In the genomic region with DNA sequence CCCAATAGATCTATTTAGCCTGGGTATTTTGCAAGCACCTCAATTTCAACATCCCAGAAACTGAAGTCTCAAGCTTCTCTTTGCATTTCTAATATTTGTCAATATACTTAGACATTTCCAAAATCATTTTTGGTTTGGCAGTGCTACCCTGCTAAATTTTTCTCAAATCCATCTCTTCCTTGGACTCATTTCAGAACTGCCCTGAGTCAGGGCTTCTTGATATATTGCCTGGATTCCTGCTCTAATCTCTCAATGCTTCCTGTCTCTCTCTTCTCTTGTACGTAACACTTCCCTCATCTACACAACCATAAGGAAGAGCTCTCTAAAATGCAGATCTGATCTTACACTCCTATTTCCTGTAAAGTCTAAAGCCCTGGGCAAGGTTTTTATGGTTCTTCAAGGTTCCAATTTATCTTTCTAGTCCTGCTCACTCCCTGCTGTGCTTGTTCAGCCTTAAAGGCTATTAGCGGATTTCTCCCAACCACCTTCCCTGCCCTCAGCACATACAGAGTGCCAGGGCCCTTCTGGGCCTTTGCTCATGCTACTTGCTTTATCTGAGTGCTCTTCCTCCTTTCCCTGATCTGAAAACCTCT, we compare ENCODE assay signal across 1 cellular context.
TF ChIP-seq lines count a peak whose summit lies in the region.

No MANE protein-coding gene starts in this region.

TF ChIP-seq in K562, 482 proteins besides CTCF, POLR2A, EP300 and RAD21 (continues in another document):
- 0 out of 2 replicates have a peak, but pooled peaks have one; percentile 15 for TF ChIP-seq ZBTB17 (CRISPR knock-in tag; IDR thresholded peaks at IDR 0.05)
- peak; percentile 62 for TF ChIP-seq SMAD4 (CRISPR knock-in tag; conservative IDR thresholded peaks at IDR 0.05)
- TF ChIP-seq ARID1B (IDR thresholded peaks at IDR 0.05) = peak; percentile 89
- TF ChIP-seq, protein P1, sequence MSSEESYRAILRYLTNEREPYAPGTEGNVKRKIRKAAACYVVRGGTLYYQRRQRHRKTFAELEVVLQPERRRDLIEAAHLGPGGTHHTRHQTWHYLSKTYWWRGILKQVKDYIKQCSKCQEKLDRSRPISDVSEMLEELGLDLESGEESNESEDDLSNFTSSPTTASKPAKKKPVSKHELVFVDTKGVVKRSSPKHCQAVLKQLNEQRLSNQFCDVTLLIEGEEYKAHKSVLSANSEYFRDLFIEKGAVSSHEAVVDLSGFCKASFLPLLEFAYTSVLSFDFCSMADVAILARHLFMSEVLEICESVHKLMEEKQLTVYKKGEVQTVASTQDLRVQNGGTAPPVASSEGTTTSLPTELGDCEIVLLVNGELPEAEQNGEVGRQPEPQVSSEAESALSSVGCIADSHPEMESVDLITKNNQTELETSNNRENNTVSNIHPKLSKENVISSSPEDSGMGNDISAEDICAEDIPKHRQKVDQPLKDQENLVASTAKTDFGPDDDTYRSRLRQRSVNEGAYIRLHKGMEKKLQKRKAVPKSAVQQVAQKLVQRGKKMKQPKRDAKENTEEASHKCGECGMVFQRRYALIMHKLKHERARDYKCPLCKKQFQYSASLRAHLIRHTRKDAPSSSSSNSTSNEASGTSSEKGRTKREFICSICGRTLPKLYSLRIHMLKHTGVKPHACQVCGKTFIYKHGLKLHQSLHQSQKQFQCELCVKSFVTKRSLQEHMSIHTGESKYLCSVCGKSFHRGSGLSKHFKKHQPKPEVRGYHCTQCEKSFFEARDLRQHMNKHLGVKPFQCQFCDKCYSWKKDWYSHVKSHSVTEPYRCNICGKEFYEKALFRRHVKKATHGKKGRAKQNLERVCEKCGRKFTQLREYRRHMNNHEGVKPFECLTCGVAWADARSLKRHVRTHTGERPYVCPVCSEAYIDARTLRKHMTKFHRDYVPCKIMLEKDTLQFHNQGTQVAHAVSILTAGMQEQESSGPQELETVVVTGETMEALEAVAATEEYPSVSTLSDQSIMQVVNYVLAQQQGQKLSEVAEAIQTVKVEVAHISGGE (CRISPR knock-in tag; IDR thresholded peaks at IDR 0.05) = no peak; a peak in 1 of 6 replicates
- peak; percentile 81 for TF ChIP-seq PKNOX1 (IDR thresholded peaks at IDR 0.05)
- TF ChIP-seq ATF1 (CRISPR knock-in tag; IDR thresholded peaks at IDR 0.05) = no peak
- TF ChIP-seq ATF1 (tag; IDR thresholded peaks at IDR 0.05) = peak; percentile 62
- 0 out of 2 replicates have a peak, but pooled peaks have one; percentile 24 for TF ChIP-seq ZBTB12 (CRISPR knock-in tag; IDR thresholded peaks at IDR 0.05)
- TF ChIP-seq ZBTB8A (IDR thresholded peaks at IDR 0.05; ENCODE audit: partially characterized antibody) = no peak
- TF ChIP-seq ELF1 (tag; IDR thresholded peaks at IDR 0.05) = peak; percentile 57
- 0 out of 2 replicates have a peak, but pooled peaks have one; percentile 51 for TF ChIP-seq SMAD3 (CRISPR knock-in tag; conservative IDR thresholded peaks at IDR 0.05)
- 0 out of 2 replicates have a peak, but pooled peaks have one; percentile 73 for TF ChIP-seq ZNF584 (CRISPR knock-in tag; IDR thresholded peaks at IDR 0.05; ENCODE audit: low read depth)
- TF ChIP-seq NCOR1 (IDR thresholded peaks at IDR 0.05) = peak; percentile 72
- TF ChIP-seq JUND (IDR thresholded peaks at IDR 0.05; ENCODE audit: borderline replicate concordance, low read depth, low read length) = peak; percentile 23; the same call in 1 of the 2 replicates
- no peak; the same call in 2 of the 3 replicates for TF ChIP-seq JUND (tag; IDR thresholded peaks at IDR 0.05; ENCODE audit: borderline replicate concordance, low read depth, low read length)
- TF ChIP-seq OTX1 (CRISPR knock-in tag; IDR thresholded peaks at IDR 0.05) = 0 out of 2 replicates have a peak, but pooled peaks have one; percentile 22
- no peak for TF ChIP-seq ZNF436 (CRISPR knock-in tag; IDR thresholded peaks at IDR 0.05)
- TF ChIP-seq NBN (IDR thresholded peaks at IDR 0.05; ENCODE audit: low read depth) = 0 out of 2 replicates have a peak, but pooled peaks have one; percentile 72
- 0 out of 2 replicates have a peak, but pooled peaks have one; percentile 16 for TF ChIP-seq GATAD2B (IDR thresholded peaks at IDR 0.05; ENCODE audit: borderline replicate concordance)
- TF ChIP-seq KLF6 (CRISPR knock-in tag; IDR thresholded peaks at IDR 0.05; ENCODE audit: borderline replicate concordance) = 0 out of 2 replicates have a peak, but pooled peaks have one; percentile 57
- peak; percentile 94 for TF ChIP-seq ZNF41 (CRISPR knock-in tag; conservative IDR thresholded peaks at IDR 0.05)
- peak; percentile 28 to 62; a peak in 1 of 4 replicates for TF ChIP-seq ARNT (IDR thresholded peaks at IDR 0.05)
- TF ChIP-seq SOX6 (IDR thresholded peaks at IDR 0.05) = 0 out of 2 replicates have a peak, but pooled peaks have one; percentile 29
- TF ChIP-seq, protein P2, sequence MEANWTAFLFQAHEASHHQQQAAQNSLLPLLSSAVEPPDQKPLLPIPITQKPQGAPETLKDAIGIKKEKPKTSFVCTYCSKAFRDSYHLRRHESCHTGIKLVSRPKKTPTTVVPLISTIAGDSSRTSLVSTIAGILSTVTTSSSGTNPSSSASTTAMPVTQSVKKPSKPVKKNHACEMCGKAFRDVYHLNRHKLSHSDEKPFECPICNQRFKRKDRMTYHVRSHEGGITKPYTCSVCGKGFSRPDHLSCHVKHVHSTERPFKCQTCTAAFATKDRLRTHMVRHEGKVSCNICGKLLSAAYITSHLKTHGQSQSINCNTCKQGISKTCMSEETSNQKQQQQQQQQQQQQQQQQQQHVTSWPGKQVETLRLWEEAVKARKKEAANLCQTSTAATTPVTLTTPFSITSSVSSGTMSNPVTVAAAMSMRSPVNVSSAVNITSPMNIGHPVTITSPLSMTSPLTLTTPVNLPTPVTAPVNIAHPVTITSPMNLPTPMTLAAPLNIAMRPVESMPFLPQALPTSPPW (CRISPR knock-in tag; IDR thresholded peaks at IDR 0.05) = peak; percentile 41
- TF ChIP-seq EHMT2 (IDR thresholded peaks at IDR 0.05) = peak; percentile 78
- TF ChIP-seq ZNF766 (CRISPR knock-in tag; conservative IDR thresholded peaks at IDR 0.05) = peak; percentile 29; the same call in 1 of the 2 replicates
- peak; percentile 12; the same call in 1 of the 2 replicates for TF ChIP-seq MTA2 (IDR thresholded peaks at IDR 0.05; ENCODE audit: low read depth)
- TF ChIP-seq, protein P3, sequence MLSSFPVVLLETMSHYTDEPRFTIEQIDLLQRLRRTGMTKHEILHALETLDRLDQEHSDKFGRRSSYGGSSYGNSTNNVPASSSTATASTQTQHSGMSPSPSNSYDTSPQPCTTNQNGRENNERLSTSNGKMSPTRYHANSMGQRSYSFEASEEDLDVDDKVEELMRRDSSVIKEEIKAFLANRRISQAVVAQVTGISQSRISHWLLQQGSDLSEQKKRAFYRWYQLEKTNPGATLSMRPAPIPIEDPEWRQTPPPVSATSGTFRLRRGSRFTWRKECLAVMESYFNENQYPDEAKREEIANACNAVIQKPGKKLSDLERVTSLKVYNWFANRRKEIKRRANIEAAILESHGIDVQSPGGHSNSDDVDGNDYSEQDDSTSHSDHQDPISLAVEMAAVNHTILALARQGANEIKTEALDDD (IDR thresholded peaks at IDR 0.05) = peak; percentile 71
- TF ChIP-seq, protein P4, sequence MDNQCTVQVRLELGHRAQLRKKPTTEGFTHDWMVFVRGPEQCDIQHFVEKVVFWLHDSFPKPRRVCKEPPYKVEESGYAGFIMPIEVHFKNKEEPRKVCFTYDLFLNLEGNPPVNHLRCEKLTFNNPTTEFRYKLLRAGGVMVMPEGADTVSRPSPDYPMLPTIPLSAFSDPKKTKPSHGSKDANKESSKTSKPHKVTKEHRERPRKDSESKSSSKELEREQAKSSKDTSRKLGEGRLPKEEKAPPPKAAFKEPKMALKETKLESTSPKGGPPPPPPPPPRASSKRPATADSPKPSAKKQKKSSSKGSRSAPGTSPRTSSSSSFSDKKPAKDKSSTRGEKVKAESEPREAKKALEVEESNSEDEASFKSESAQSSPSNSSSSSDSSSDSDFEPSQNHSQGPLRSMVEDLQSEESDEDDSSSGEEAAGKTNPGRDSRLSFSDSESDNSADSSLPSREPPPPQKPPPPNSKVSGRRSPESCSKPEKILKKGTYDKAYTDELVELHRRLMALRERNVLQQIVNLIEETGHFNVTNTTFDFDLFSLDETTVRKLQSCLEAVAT (IDR thresholded peaks at IDR 0.05) = 0 out of 4 replicates have a peak, but pooled peaks of 1 of the 2 experiments have one; percentile 33
- no peak for TF ChIP-seq SMARCA5 (IDR thresholded peaks at IDR 0.05)
- TF ChIP-seq ZNF232 (CRISPR knock-in tag; IDR thresholded peaks at IDR 0.05) = no peak
- peak; percentile 80 for TF ChIP-seq CREM (IDR thresholded peaks at IDR 0.05; ENCODE audit: low read depth)
- TF ChIP-seq, protein P5, sequence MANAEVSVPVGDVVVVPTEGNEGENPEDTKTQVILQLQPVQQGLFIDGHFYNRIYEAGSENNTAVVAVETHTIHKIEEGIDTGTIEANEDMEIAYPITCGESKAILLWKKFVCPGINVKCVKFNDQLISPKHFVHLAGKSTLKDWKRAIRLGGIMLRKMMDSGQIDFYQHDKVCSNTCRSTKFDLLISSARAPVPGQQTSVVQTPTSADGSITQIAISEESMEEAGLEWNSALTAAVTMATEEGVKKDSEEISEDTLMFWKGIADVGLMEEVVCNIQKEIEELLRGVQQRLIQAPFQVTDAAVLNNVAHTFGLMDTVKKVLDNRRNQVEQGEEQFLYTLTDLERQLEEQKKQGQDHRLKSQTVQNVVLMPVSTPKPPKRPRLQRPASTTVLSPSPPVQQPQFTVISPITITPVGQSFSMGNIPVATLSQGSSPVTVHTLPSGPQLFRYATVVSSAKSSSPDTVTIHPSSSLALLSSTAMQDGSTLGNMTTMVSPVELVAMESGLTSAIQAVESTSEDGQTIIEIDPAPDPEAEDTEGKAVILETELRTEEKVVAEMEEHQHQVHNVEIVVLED (CRISPR knock-in tag; IDR thresholded peaks at IDR 0.05) = 0 out of 2 replicates have a peak, but pooled peaks have one; percentile 16
- peak; percentile 61 to 68; a peak in 2 of 4 replicates for TF ChIP-seq KDM1A (IDR thresholded peaks at IDR 0.05)
- TF ChIP-seq CREB1 (IDR thresholded peaks at IDR 0.05) = peak; percentile 17; the same call in 1 of the 2 replicates
- TF ChIP-seq CREB1 (CRISPR knock-in tag; IDR thresholded peaks at IDR 0.05) = no peak
- TF ChIP-seq, protein P6, sequence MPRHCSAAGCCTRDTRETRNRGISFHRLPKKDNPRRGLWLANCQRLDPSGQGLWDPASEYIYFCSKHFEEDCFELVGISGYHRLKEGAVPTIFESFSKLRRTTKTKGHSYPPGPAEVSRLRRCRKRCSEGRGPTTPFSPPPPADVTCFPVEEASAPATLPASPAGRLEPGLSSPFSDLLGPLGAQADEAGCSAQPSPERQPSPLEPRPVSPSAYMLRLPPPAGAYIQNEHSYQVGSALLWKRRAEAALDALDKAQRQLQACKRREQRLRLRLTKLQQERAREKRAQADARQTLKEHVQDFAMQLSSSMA (CRISPR knock-in tag; IDR thresholded peaks at IDR 0.05) = no peak
- TF ChIP-seq ZNF589 (CRISPR knock-in tag; IDR thresholded peaks at IDR 0.05; ENCODE audit: low read depth) = peak; percentile 89
- peak; percentile 92 for TF ChIP-seq ZNF175 (CRISPR knock-in tag; IDR thresholded peaks at IDR 0.05; ENCODE audit: low read depth)
- no peak for TF ChIP-seq CREBBP (IDR thresholded peaks at IDR 0.05; ENCODE audit: low read depth, low read length)
- TF ChIP-seq ZMIZ1 (IDR thresholded peaks at IDR 0.05; ENCODE audit: low read depth in 2 of 2, low read length in 2 of 2) = 0 out of 4 replicates have a peak, but pooled peaks of 1 of the 2 experiments have one; percentile 53
- TF ChIP-seq SMARCC2 (IDR thresholded peaks at IDR 0.05; ENCODE audit: low read depth) = peak; percentile 43; the same call in 1 of the 2 replicates
- peak; percentile 59 for TF ChIP-seq TCF3 (CRISPR knock-in tag; IDR thresholded peaks at IDR 0.05)
- peak; percentile 43; the same call in 1 of the 2 replicates for TF ChIP-seq CTBP1 (IDR thresholded peaks at IDR 0.05; ENCODE audit: borderline replicate concordance)
